Comparison of ENCODE assay signal across 1 cellular context in the genomic region with DNA sequence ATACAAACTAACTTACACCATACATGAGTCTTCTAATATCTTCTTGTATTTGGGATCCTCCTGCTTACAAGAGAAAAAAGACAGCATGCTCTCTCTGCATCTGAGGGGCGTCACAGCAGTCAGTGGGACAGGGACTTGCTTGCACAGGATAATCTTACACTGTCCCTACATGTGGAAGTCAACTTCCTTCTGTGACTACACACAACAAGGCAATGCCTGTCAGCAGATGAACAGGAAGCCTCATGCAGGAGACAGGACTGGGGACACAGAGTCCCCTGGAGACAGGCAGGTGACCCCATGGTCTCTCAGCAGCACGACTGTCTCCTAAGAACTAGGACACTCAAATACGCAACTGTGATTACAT.
TF ChIP-seq lines count a peak whose summit lies in the region.

No MANE protein-coding gene starts in this region.

TF ChIP-seq in HCT116, 20 proteins besides CTCF, POLR2A, EP300 and RAD21 (continued from another document):
- TF ChIP-seq, protein P1, sequence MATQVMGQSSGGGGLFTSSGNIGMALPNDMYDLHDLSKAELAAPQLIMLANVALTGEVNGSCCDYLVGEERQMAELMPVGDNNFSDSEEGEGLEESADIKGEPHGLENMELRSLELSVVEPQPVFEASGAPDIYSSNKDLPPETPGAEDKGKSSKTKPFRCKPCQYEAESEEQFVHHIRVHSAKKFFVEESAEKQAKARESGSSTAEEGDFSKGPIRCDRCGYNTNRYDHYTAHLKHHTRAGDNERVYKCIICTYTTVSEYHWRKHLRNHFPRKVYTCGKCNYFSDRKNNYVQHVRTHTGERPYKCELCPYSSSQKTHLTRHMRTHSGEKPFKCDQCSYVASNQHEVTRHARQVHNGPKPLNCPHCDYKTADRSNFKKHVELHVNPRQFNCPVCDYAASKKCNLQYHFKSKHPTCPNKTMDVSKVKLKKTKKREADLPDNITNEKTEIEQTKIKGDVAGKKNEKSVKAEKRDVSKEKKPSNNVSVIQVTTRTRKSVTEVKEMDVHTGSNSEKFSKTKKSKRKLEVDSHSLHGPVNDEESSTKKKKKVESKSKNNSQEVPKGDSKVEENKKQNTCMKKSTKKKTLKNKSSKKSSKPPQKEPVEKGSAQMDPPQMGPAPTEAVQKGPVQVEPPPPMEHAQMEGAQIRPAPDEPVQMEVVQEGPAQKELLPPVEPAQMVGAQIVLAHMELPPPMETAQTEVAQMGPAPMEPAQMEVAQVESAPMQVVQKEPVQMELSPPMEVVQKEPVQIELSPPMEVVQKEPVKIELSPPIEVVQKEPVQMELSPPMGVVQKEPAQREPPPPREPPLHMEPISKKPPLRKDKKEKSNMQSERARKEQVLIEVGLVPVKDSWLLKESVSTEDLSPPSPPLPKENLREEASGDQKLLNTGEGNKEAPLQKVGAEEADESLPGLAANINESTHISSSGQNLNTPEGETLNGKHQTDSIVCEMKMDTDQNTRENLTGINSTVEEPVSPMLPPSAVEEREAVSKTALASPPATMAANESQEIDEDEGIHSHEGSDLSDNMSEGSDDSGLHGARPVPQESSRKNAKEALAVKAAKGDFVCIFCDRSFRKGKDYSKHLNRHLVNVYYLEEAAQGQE (IDR thresholded peaks at IDR 0.05; ENCODE audit: low read depth) = no peak
- TF ChIP-seq ZFX (IDR thresholded peaks at IDR 0.05) (no peak), SIN3A (IDR thresholded peaks at IDR 0.05; ENCODE audit: low read depth) (no peak)
- TF ChIP-seq, protein P2, sequence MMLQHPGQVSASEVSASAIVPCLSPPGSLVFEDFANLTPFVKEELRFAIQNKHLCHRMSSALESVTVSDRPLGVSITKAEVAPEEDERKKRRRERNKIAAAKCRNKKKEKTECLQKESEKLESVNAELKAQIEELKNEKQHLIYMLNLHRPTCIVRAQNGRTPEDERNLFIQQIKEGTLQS (IDR thresholded peaks at IDR 0.05) = no peak
